Comparison of ENCODE assay signal across 26 cellular contexts in the genomic region with DNA sequence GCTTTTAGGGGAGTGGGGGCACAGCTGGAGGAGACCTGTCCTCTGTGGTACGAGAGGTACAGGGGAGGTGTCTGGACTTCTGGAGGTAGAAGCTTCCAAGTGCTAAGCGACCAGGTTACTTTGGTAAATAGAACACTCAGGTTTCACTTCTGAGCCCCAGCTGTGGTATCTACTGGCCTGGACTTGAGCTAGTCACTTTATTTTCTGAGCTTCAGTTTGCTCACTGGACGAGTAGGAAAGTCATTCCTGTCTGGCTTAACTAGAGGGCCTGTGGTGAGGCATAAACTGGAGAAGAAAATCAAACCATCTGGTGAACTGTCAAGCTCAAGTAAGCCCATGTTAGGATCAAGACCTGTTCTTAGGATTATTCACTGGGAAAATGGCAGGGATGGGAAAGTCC. TPM values are rescaled to one million over a fixed set of nuclear protein-coding genes. Genes with fewer than 3 reads are reported as not detected.
DNase-seq lines count a peak whose midpoint lies in the region; ATAC-seq and TF ChIP-seq lines count a peak whose summit lies in the region.
"Had no signal": no experiment of that assay in that cellular context is flagged by ENCODE, and none has a peak within 500 bp of the region (broad histone marks: within the 10 kb centered on the region; RNA-seq: fewer than 3 reads in every experiment).

Gene HEATR9, minus strand, starts transcription at position 101 of the 400 bp plus-strand sequence. CDS start 149 bp downstream, outside the sequence.

- CTCF ChIA-PET in Panc1 (lab: Charles Lee): no interaction called here

- H3K4me1 Mint-ChIP-seq in activated naive CD8-positive, alpha-beta T cell treated with anti-CD3 and anti-CD28 coated beads, Interleukin-2, amount 10 ng/mL, durations not matched to agents 7 days and 5 days: peaks cover 37% of the 10 kb centered on the region
- H3K4me1 Mint-ChIP-seq in activated naive CD8-positive, alpha-beta T cell treated with anti-CD3 and anti-CD28 coated beads, Interleukin-2, amount 50 U/mL, for 24 hours: peaks cover 35% of the 10 kb centered on the region
- peaks cover 39 to 43% of the 10 kb centered on the region in 2 donors for H3K4me1 Mint-ChIP-seq in effector memory CD8-positive, alpha-beta T cell (ENCODE audit: low read depth in 2 of 2)

- TF ChIP-seq CTCF in Panc1 (IDR thresholded peaks at IDR 0.05) (no peak), BE2C (IDR thresholded peaks at IDR 0.05; ENCODE audit: low read depth, low read length) (no peak)

- H3K27ac Mint-ChIP-seq in activated naive CD8-positive, alpha-beta T cell treated with anti-CD3 and anti-CD28 coated beads, Interleukin-2, amount 10 ng/mL, durations not matched to agents 7 days and 5 days: peak within 1 kb of the TSS; percentile 13
- no peak within 1 kb of the TSS for H3K27ac Mint-ChIP-seq in activated naive CD8-positive, alpha-beta T cell treated with anti-CD3 and anti-CD28 coated beads, Interleukin-2, amount 50 U/mL, for 24 hours
- H3K27ac Mint-ChIP-seq in effector memory CD8-positive, alpha-beta T cell: peak within 1 kb of the TSS; percentile 11 to 54
- H3K27ac Mint-ChIP-seq: B cell had no signal

- no peak within 1 kb of the TSS for H3K4me3 Mint-ChIP-seq in activated naive CD8-positive, alpha-beta T cell treated with anti-CD3 and anti-CD28 coated beads, Interleukin-2, amount 10 ng/mL, durations not matched to agents 7 days and 5 days
- H3K4me3 Mint-ChIP-seq in activated naive CD8-positive, alpha-beta T cell treated with anti-CD3 and anti-CD28 coated beads, Interleukin-2, amount 50 U/mL, for 24 hours: no peak within 1 kb of the TSS
- no peak within 1 kb of the TSS for H3K4me3 Mint-ChIP-seq in effector memory CD8-positive, alpha-beta T cell
- H3K4me3 Mint-ChIP-seq: B cell, CD14-positive monocyte had no signal

- H3K27me3 Mint-ChIP-seq in activated naive CD8-positive, alpha-beta T cell treated with anti-CD3 and anti-CD28 coated beads, Interleukin-2, amount 10 ng/mL, durations not matched to agents 7 days and 5 days: no peaks in the 10 kb centered on the region
- no peaks in the 10 kb centered on the region for H3K27me3 Mint-ChIP-seq in activated naive CD8-positive, alpha-beta T cell treated with anti-CD3 and anti-CD28 coated beads, Interleukin-2, amount 50 U/mL, for 24 hours
- H3K27me3 Mint-ChIP-seq in effector memory CD8-positive, alpha-beta T cell: no peaks in the 10 kb centered on the region
- H3K27me3 Mint-ChIP-seq: B cell had no signal

- no peaks in the 10 kb centered on the region for H3K4me1 ChIP-seq in Panc1 (ENCODE audit: control insufficient read depth, insufficient read depth, low read length)
- H3K4me1 ChIP-seq in BE2C: 0 out of 2 replicates have a peak, but pooled peaks cover 5% of the 10 kb centered on the region

- H3K27ac ChIP-seq in Panc1 (ENCODE audit: low read length): no peak within 1 kb of the TSS
- H3K27ac ChIP-seq: RWPE1 had no signal

- H3K9me3 ChIP-seq in Panc1 (ENCODE audit: control insufficient read depth, insufficient read depth, low read depth, low read length) (no peaks in the 10 kb centered on the region), BE2C (no peaks in the 10 kb centered on the region)

- H3K27me3 ChIP-seq in Panc1 (ENCODE audit: control insufficient read depth, insufficient read depth, low read length) (no peaks in the 10 kb centered on the region), BE2C (no peaks in the 10 kb centered on the region)

- H3K36me3 Mint-ChIP-seq in activated naive CD8-positive, alpha-beta T cell treated with anti-CD3 and anti-CD28 coated beads, Interleukin-2, amount 10 ng/mL, durations not matched to agents 7 days and 5 days: peaks cover 17% of the 10 kb centered on the region
- H3K36me3 Mint-ChIP-seq in activated naive CD8-positive, alpha-beta T cell treated with anti-CD3 and anti-CD28 coated beads, Interleukin-2, amount 50 U/mL, for 24 hours (ENCODE audit: low read depth): peaks cover 3% of the 10 kb centered on the region
- peaks cover 44% of the 10 kb centered on the region for H3K36me3 Mint-ChIP-seq in effector memory CD8-positive, alpha-beta T cell (ENCODE audit: insufficient read depth)

- no TSS peak for BruUV-seq in Panc1 (replicated peaks; lab: Mats Ljungman, UMichigan)

- in situ Hi-C loops in Panc1 (cut with HindIII; ENCODE audit: low pct_unique_long_range_greater_than_20kb, low sequenced_read_pairs): no loop called here

- no peak for DNase-seq in activated naive CD8-positive, alpha-beta T cell treated with anti-CD3 and anti-CD28 coated beads, Interleukin-2, amount 10 ng/mL, durations not matched to agents 7 days and 5 days
- no peak for DNase-seq in activated naive CD8-positive, alpha-beta T cell treated with anti-CD3 and anti-CD28 coated beads, Interleukin-2, amount 50 U/mL, for 24 hours
- DNase-seq in Panc1 (ENCODE audit: low read depth, low spot score) (no peak), SIG-M5 (lab: John Stamatoyannopoulos, UW) (no peak), BE2C (no peak), foreskin melanocyte (no peak)
- DNase-seq in effector memory CD8-positive, alpha-beta T cell: no peak
- DNase-seq: COR-L47, H7, Kasumi-1, NCI-H1092 treated with DMSO at 0.1 percent for 48 hours, NCI-H1436, NCI-H187, NCI-H2081 treated with DMSO at 0.1 percent for 48 hours, NCI-H2171, NCI-H226, NCI-H510A, NCI-H69, SHP77 had no signal

- H3K9me3 Mint-ChIP-seq in activated naive CD8-positive, alpha-beta T cell treated with anti-CD3 and anti-CD28 coated beads, Interleukin-2, amount 10 ng/mL, durations not matched to agents 7 days and 5 days: no peaks in the 10 kb centered on the region
- H3K9me3 Mint-ChIP-seq in activated naive CD8-positive, alpha-beta T cell treated with anti-CD3 and anti-CD28 coated beads, Interleukin-2, amount 50 U/mL, for 24 hours: no peaks in the 10 kb centered on the region
- no peaks in the 10 kb centered on the region for H3K9me3 Mint-ChIP-seq in effector memory CD8-positive, alpha-beta T cell
- H3K9me3 Mint-ChIP-seq: CD14-positive monocyte had no signal

- intact Hi-C loops in Panc1 (cut with micrococcal nuclease; ENCODE audit: unreplicated experiment): no loop called here

- POLR2A ChIA-PET in activated naive CD8-positive, alpha-beta T cell treated with anti-CD3 and anti-CD28 coated beads, Interleukin-2, amount 10 ng/mL, durations not matched to agents 7 days and 5 days (lab: Charles Lee): interaction anchor here (0.5 kb wide), 1 partner anchor 14 kb away, joined by 4 read pairs; no protein-coding TSS in a partner anchor
- POLR2A ChIA-PET in Panc1 (lab: Charles Lee): no interaction called here

- no peak within 1 kb of the TSS for H3K4me3 ChIP-seq in Panc1 (ENCODE audit: low read depth in 2 of 2, low read length in 2 of 2)
- H3K4me3 ChIP-seq in BE2C (ENCODE audit: low read depth, low read length): no peak within 1 kb of the TSS
- H3K4me3 ChIP-seq: K562 had no signal

- ATAC-seq in activated naive CD8-positive, alpha-beta T cell treated with anti-CD3 and anti-CD28 coated beads, Interleukin-2, amount 10 ng/mL, durations not matched to agents 7 days and 5 days (ENCODE audit: low read depth): no peak
- ATAC-seq in activated naive CD8-positive, alpha-beta T cell treated with anti-CD3 and anti-CD28 coated beads, Interleukin-2, amount 50 U/mL, for 24 hours: no peak
- ATAC-seq in Panc1: peak; percentile 32; the same call in 1 of the 2 replicates
- ATAC-seq in effector memory CD8-positive, alpha-beta T cell (replicated peaks): no peak
- ATAC-seq: K562 had no signal

- H3K36me3 ChIP-seq in Panc1 (ENCODE audit: control insufficient read depth, insufficient read depth, low read length) (no peaks in the 10 kb centered on the region), BE2C (no peaks in the 10 kb centered on the region)

RNA-seq across cellular contexts. Expression of gene HEATR9, which starts in this region (rescaled TPM):
- total RNA-seq in activated naive CD8-positive, alpha-beta T cell treated with anti-CD3 and anti-CD28 coated beads, Interleukin-2, amount 10 ng/mL, durations not matched to agents 7 days and 5 days: 1 to 10 TPM; 6.3 to 6.7 TPM
- total RNA-seq in Panc1 (2021; ENCODE audit: unreplicated experiment): not detected
- not detected for polyA plus RNA-seq in Panc1 (2012; ENCODE audit: insufficient read length)
- not detected for polyA plus RNA-seq in BE2C (2012; ENCODE audit: insufficient read depth, insufficient read length, low read depth)
- total RNA-seq: A673, B cell, H7, HT1080, K562, M059J had no signal
- polyA plus RNA-seq: CD14-positive monocyte, K562 had no signal

Comparison
In these comparisons a context has a peak if more than half of its experiments do, and no peak if none do; other contexts are left out.
1. Peak in ATAC-seq in Panc1; RNA of the gene not detected or under 1 TPM.